Comparison of ENCODE assay signal across 22 cellular contexts in the genomic region with DNA sequence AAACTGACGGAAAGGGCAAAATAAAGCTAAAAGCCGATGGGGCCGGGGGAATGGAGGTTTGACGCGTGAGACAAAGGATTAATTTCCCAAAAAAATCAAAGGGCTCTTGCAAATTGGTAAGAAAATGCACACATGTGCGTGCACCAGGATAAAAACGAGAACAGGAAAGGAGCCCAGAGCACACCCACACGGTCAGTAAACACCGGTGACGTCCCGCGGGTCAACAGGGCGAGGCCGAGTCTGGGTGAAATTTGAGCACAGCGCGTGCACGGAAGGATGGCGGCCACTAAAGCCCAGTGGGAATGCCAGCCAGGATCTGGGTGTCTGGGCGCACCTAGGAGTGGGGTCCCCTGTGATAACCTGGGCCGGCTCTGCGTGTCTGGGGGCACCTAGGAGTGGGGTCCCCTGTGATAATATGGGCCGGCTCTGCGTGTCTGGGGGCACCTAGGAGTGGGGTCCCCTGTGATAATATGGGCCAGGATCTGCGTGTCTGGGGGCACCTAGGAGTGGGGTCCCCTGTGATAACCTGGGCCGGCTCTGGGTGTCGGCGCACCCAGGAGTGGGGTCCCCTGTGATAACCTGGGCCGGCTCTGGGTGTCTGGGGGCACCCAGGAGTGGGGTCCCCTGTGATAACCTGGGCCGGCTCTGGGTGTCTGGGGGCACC. TPM values are rescaled to one million over a fixed set of nuclear protein-coding genes. Genes with fewer than 3 reads are reported as not detected.
A peak's percentile ranks its signal among the peaks of the same experiment; 100 is the strongest.
DNase-seq lines count a peak whose midpoint lies in the region; ATAC-seq, FAIRE-seq and TF ChIP-seq lines count a peak whose summit lies in the region.
"Had no signal": no experiment of that assay in that cellular context is flagged by ENCODE, and none has a peak within 500 bp of the region (broad histone marks: within the 10 kb centered on the region; RNA-seq: fewer than 3 reads in every experiment).

No MANE protein-coding gene starts in this region.

- no peak for TF ChIP-seq RAD21 in HepG2 (CRISPR knock-in tag; IDR thresholded peaks at IDR 0.05)

- no peak for FAIRE-seq in HepG2 (lab: Jason Lieb, UNC)
- FAIRE-seq: GM12892, H54, HTR-8/SVneo had no signal

- POLR2A ChIA-PET in PC-3 (lab: Charles Lee; ENCODE audit: unreplicated experiment) = no interaction called here
- POLR2A ChIA-PET in HepG2 (lab: Yijun Ruan, JAX) = no interaction called here

- H3K9ac ChIP-seq in PC-3 (ENCODE audit: low read length) (no peak overlapping the region), HepG2 (ENCODE audit: insufficient read depth, low read depth, low read length) (no peak overlapping the region)
- H3K9ac ChIP-seq: BLaER1 treated with 17β-estradiol and CSF1 and Interleukin-3, amounts not matched to agents 10 nM and 100 nM; GM23248 had no signal

- BruUV-seq in PC-3 (replicated peaks; lab: Mats Ljungman, UMichigan) (no TSS peak), HepG2 (replicated peaks; lab: Mats Ljungman, UMichigan) (no TSS peak)

- intact Hi-C loops in PC-3 (cut with micrococcal nuclease) = no loop called here
- intact Hi-C loops in mucosa of descending colon (cut with DNase I, micrococcal nuclease) = no loop called here
- intact Hi-C loops in HepG2 (cut with micrococcal nuclease; ENCODE audit: unreplicated experiment) = no loop called here

- H4K20me1 ChIP-seq in PC-3 (ENCODE audit: low read length) (no peaks in the 10 kb centered on the region), HepG2 (ENCODE audit: insufficient read depth, low read length) (peaks cover 5% of the 10 kb centered on the region; the same call in 1 of the 2 replicates)

- H3K27ac ChIP-seq in PC-3 (ENCODE audit: low read length) (no peak overlapping the region), temporal lobe (ENCODE audit: low read depth, low read length) (peak overlapping the region; percentile 14), HepG2 (ENCODE audit: extremely low read length, insufficient read depth, low read length) (no peak overlapping the region)
- H3K27ac ChIP-seq: BLaER1 treated with 17β-estradiol and CSF1 and Interleukin-3, amounts not matched to agents 10 nM and 100 nM; GM23248 had no signal

- in situ Hi-C loops in HepG2 (cut with HindIII; ENCODE audit: extremely low pct_ligation_motif_present, low pct_unique_long_range_greater_than_20kb) = no loop called here

- ATAC-seq in PC-3 = peak; percentile 45
- ATAC-seq in mucosa of descending colon = peak; percentile 32
- ATAC-seq in HepG2 = no peak
- ATAC-seq: CD8-positive, alpha-beta T cell; HCT116 had no signal

- no peak overlapping the region for H3K4me3 ChIP-seq in PC-3 (ENCODE audit: low read length)
- H3K4me3 ChIP-seq in mucosa of descending colon = no peak overlapping the region
- H3K4me3 ChIP-seq in HepG2 (replicated peaks in 1 of 3; ENCODE audit: insufficient read depth in 1 of 3, low read depth in 2 of 3, low read length in 3 of 3) = no peak overlapping the region
- H3K4me3 ChIP-seq: BLaER1 treated with 17β-estradiol and CSF1 and Interleukin-3, amounts not matched to agents 10 nM and 100 nM; GM23248 had no signal

- no peaks in the 10 kb centered on the region for H3K36me3 Mint-ChIP-seq in glutamatergic neuron (ENCODE audit: unreplicated experiment)
- H3K36me3 Mint-ChIP-seq: CD8-positive, alpha-beta T cell; IgD-negative memory B cell had no signal

- H2AFZ ChIP-seq in PC-3 (ENCODE audit: low read length) = no peak overlapping the region
- H2AFZ ChIP-seq in HepG2 (ENCODE audit: low read length) = no peak overlapping the region
- H2AFZ ChIP-seq: GM23248 had no signal

- WGBS in HepG2 (ENCODE audit: low lambda C conversion rate) = 37% methylated on average over 21 of the region's 29 CpGs

- H3K4me3 Mint-ChIP-seq in glutamatergic neuron (ENCODE audit: unreplicated experiment) = peak overlapping the region; percentile 34
- H3K4me3 Mint-ChIP-seq: B cell; CD8-positive, alpha-beta T cell; HFFc6 had no signal

- H3F3A ChIP-seq in PC-3 (ENCODE audit: low read length, unreplicated experiment) = no peaks in the 10 kb centered on the region

- H3K27ac Mint-ChIP-seq in glutamatergic neuron (ENCODE audit: unreplicated experiment) = peak overlapping the region; percentile 89
- H3K27ac Mint-ChIP-seq: B cell; CD8-positive, alpha-beta T cell; HFFc6; IgD-negative memory B cell had no signal

- H3K36me3 ChIP-seq in PC-3 (ENCODE audit: low read depth, low read length) (no peaks in the 10 kb centered on the region), mucosa of descending colon (ENCODE audit: low read depth) (no peaks in the 10 kb centered on the region), HepG2 (replicated peaks in 1 of 2; ENCODE audit: control insufficient read depth in 1 of 2, insufficient read depth in 2 of 2, low read length in 2 of 2) (no peaks in the 10 kb centered on the region)
- H3K36me3 ChIP-seq: BLaER1 treated with 17β-estradiol and CSF1 and Interleukin-3, amounts not matched to agents 10 nM and 100 nM had no signal

- no peak for TF ChIP-seq POLR2A in HepG2 (IDR thresholded peaks at IDR 0.05; ENCODE audit: insufficient read depth in 1 of 2, low read depth in 2 of 2, low read length in 2 of 2)

- H3K4me1 Mint-ChIP-seq in glutamatergic neuron (ENCODE audit: low read depth, unreplicated experiment) = peaks cover 3% of the 10 kb centered on the region
- H3K4me1 Mint-ChIP-seq: B cell, IgD-negative memory B cell had no signal

- H3K4me1 ChIP-seq in PC-3 (ENCODE audit: insufficient read depth, low read length) (no peaks in the 10 kb centered on the region), mucosa of descending colon (ENCODE audit: low read depth) (no peaks in the 10 kb centered on the region), HepG2 (ENCODE audit: insufficient read depth, low read length) (no peaks in the 10 kb centered on the region)

- H3K27me3 ChIP-seq in PC-3 (ENCODE audit: low read length) = no peaks in the 10 kb centered on the region
- peaks cover under 1 to 8% of the 10 kb centered on the region in 2 experiments; a peak in 2 of 5 replicates for H3K27me3 ChIP-seq in HepG2 (ENCODE audit: control insufficient read depth in 1 of 2, insufficient read depth in 2 of 2, low read length in 2 of 2)

- TF ChIP-seq EP300 in HepG2 (IDR thresholded peaks at IDR 0.05; ENCODE audit: low read depth in 2 of 2, low read length in 2 of 2) (no peak), HepG2 (CRISPR knock-in tag; IDR thresholded peaks at IDR 0.05; ENCODE audit: borderline replicate concordance) (no peak)

- H3K9me3 ChIP-seq in PC-3 (ENCODE audit: low read length) = no peaks in the 10 kb centered on the region
- H3K9me3 ChIP-seq in mucosa of descending colon = no peaks in the 10 kb centered on the region
- no peaks in the 10 kb centered on the region for H3K9me3 ChIP-seq in HepG2 (ENCODE audit: low read length)
- H3K9me3 ChIP-seq: BLaER1 treated with 17β-estradiol and CSF1 and Interleukin-3, amounts not matched to agents 10 nM and 100 nM had no signal

- H3K27me3 Mint-ChIP-seq in glutamatergic neuron (ENCODE audit: unreplicated experiment) = peaks cover 8% of the 10 kb centered on the region
- H3K27me3 Mint-ChIP-seq: B cell had no signal

- H3K4me2 ChIP-seq in PC-3 (ENCODE audit: low read length) = no peak overlapping the region
- H3K4me2 ChIP-seq in HepG2 (ENCODE audit: low read depth, low read length) = no peak overlapping the region
- H3K4me2 ChIP-seq: BLaER1 treated with 17β-estradiol and CSF1 and Interleukin-3, amounts not matched to agents 10 nM and 100 nM had no signal

- DNase-seq in PC-3 = no peak
- no peak for DNase-seq in glutamatergic neuron
- no peak for DNase-seq in mucosa of descending colon
- DNase-seq in dedifferentiated amniotic fluid mesenchymal stem cell (ENCODE audit: extremely low spot score) = no peak
- DNase-seq in HepG2 (ENCODE audit: low spot score) = no peak
- DNase-seq in NCI-H2081 treated with DMSO at 0.1 percent for 48 hours (lab: John Stamatoyannopoulos, UW) = no peak
- DNase-seq: CD8-positive, alpha-beta T cell; COR-L47; DMS 273 treated with DMSO at 0.1 percent for 48 hours; DMS79; GDM1; GM23248; HFFc6; KBM-7 had no signal

- H3K9me2 ChIP-seq in PC-3 (replicated peaks; ENCODE audit: low read length) = no peaks in the 10 kb centered on the region

- H3K79me2 ChIP-seq in PC-3 (ENCODE audit: low read length) (no peaks in the 10 kb centered on the region), HepG2 (ENCODE audit: insufficient read depth, low read length) (no peaks in the 10 kb centered on the region)

- H3K9me3 Mint-ChIP-seq in glutamatergic neuron (ENCODE audit: unreplicated experiment) = peaks cover 5% of the 10 kb centered on the region
- H3K9me3 Mint-ChIP-seq: CD8-positive, alpha-beta T cell; IgD-negative memory B cell had no signal

- CTCF ChIA-PET in PC-3 (lab: Charles Lee) = no interaction called here
- CTCF ChIA-PET in HepG2 (lab: Yijun Ruan, JAX; ENCODE audit: low intra/inter-chr PET ratio, low total read pairs) = no interaction called here

- TF ChIP-seq CTCF in PC-3 (conservative IDR thresholded peaks at IDR 0.05; ENCODE audit: low read depth, low read length) (no peak), glutamatergic neuron (IDR thresholded peaks at IDR 0.05; ENCODE audit: partially characterized antibody, unreplicated experiment) (no peak), mucosa of descending colon (IDR thresholded peaks at IDR 0.05) (no peak), HepG2 (CRISPR knock-in tag; IDR thresholded peaks at IDR 0.05) (no peak)

RNA-seq across cellular contexts. Expression of a gene that starts 44.4 kb away (rescaled TPM):
- total RNA-seq in PC-3 (2014; rRNA removed) = 1.2 and 2.8 TPM in 2 replicates
- 207 TPM for total RNA-seq in glutamatergic neuron (ENCODE audit: unreplicated experiment)
- total RNA-seq in mucosa of descending colon = 1 to 10 TPM in 1 of 3 donors, under 1 TPM in 2; 0.58 to 4.3 (median 0.60) TPM
- 31.7 TPM for total RNA-seq in temporal lobe
- total RNA-seq in HepG2 (2016; rRNA removed; fragmentation: Illumina TruSeq; extraction: Trizol) = 0.84 and 1.1 TPM in 2 replicates
- 0.35 and 0.40 TPM in 2 replicates for total RNA-seq in HepG2 (2016; cell fraction: cytosol; rRNA removed; fragmentation: Illumina TruSeq; extraction: Trizol; ENCODE audit: low read depth)
- total RNA-seq in HepG2 (2016; cell fraction: insoluble cytoplasmic fraction; rRNA removed; fragmentation: Illumina TruSeq; extraction: Trizol) = 0.19 and 0.93 TPM in 2 replicates
- 1.1 and 1.3 TPM in 2 replicates for total RNA-seq in HepG2 (2016; cell fraction: membrane; rRNA removed; fragmentation: Illumina TruSeq; extraction: Trizol)
- total RNA-seq in HepG2 (2016; cell fraction: nucleus; rRNA removed; fragmentation: Illumina TruSeq; extraction: Trizol) = 1.3 and 1.7 TPM in 2 replicates
- polyA plus RNA-seq in HepG2 (2011; rRNA removed) = 0.74 and 2.3 TPM in 2 replicates
- polyA plus RNA-seq in HepG2 (2011; cell fraction: cytosol; rRNA removed) = 0.62 and 0.65 TPM in 2 replicates
- 7.2 and 9.9 TPM in 2 replicates for polyA plus RNA-seq in HepG2 (2011; cell fraction: nucleus; rRNA removed)
- 0.54 and 1.4 TPM in 2 replicates for polyA plus RNA-seq in HepG2 (2012)
- polyA plus RNA-seq in HepG2 (2016; cell fraction: cytosol; fragmentation: Illumina TruSeq; extraction: Trizol; ENCODE audit: low read depth) = 0.18 and 0.59 TPM in 2 replicates
- 0.59 and 0.72 TPM in 2 replicates for polyA plus RNA-seq in HepG2 (2016; cell fraction: insoluble cytoplasmic fraction; fragmentation: Illumina TruSeq; extraction: Trizol; ENCODE audit: low read depth)
- polyA plus RNA-seq in HepG2 (2016; cell fraction: membrane; fragmentation: Illumina TruSeq; extraction: Trizol; ENCODE audit: low read depth) = 0.64 and 0.85 TPM in 2 replicates
- polyA plus RNA-seq in HepG2 (2016; cell fraction: nucleus; fragmentation: Illumina TruSeq; extraction: Trizol; ENCODE audit: insufficient read depth, low read depth) = 1.8 and 3.3 TPM in 2 replicates
- polyA minus RNA-seq in HepG2 (2011; rRNA and poly(A)+ RNA removed; ENCODE audit: low replicate concordance) = 0.62 and 1.2 TPM in 2 replicates
- 0.88 and 1.3 TPM in 2 replicates for polyA minus RNA-seq in HepG2 (2011; cell fraction: cytosol; rRNA and poly(A)+ RNA removed)
- polyA minus RNA-seq in HepG2 (2011; cell fraction: nucleus; rRNA and poly(A)+ RNA removed) = 0.90 and 3.0 TPM in 2 replicates
- polyA plus RNA-seq: GM23248, IgD-negative memory B cell had no signal

RNA-seq across cellular contexts. Expression of a gene that starts 52.5 kb away (rescaled TPM):
- total RNA-seq in PC-3 (2014; rRNA removed) (23.0 and 31.0 TPM in 2 replicates), glutamatergic neuron (ENCODE audit: unreplicated experiment) (29.0 TPM), mucosa of descending colon (100 to 1,000 TPM in 1 of 3 donors, 10 to 100 TPM in 2; 54.9 to 108 (median 61.5) TPM), temporal lobe (12.8 TPM), HepG2 (2016; rRNA removed; fragmentation: Illumina TruSeq; extraction: Trizol) (21.8 and 22.3 TPM in 2 replicates)
- 10.4 and 12.3 TPM in 2 replicates for total RNA-seq in HepG2 (2016; cell fraction: cytosol; rRNA removed; fragmentation: Illumina TruSeq; extraction: Trizol; ENCODE audit: low read depth)
- 21.2 and 23.8 TPM in 2 replicates for total RNA-seq in HepG2 (2016; cell fraction: insoluble cytoplasmic fraction; rRNA removed; fragmentation: Illumina TruSeq; extraction: Trizol)
- 16.9 and 20.1 TPM in 2 replicates for total RNA-seq in HepG2 (2016; cell fraction: membrane; rRNA removed; fragmentation: Illumina TruSeq; extraction: Trizol)
- total RNA-seq in HepG2 (2016; cell fraction: nucleus; rRNA removed; fragmentation: Illumina TruSeq; extraction: Trizol) = 12.2 and 12.9 TPM in 2 replicates
- 27.7 and 37.6 TPM in 2 replicates for polyA plus RNA-seq in HepG2 (2011; rRNA removed)
- polyA plus RNA-seq in HepG2 (2011; cell fraction: cytosol; rRNA removed) = 24.6 and 33.1 TPM in 2 replicates
- 72.4 and 74.8 TPM in 2 replicates for polyA plus RNA-seq in HepG2 (2011; cell fraction: nucleus; rRNA removed)
- 15.8 and 25.3 TPM in 2 replicates for polyA plus RNA-seq in HepG2 (2012)
- polyA plus RNA-seq in HepG2 (2016; cell fraction: cytosol; fragmentation: Illumina TruSeq; extraction: Trizol; ENCODE audit: low read depth) = 8.6 and 10.0 TPM in 2 replicates
- 23.8 and 24.4 TPM in 2 replicates for polyA plus RNA-seq in HepG2 (2016; cell fraction: insoluble cytoplasmic fraction; fragmentation: Illumina TruSeq; extraction: Trizol; ENCODE audit: low read depth)
- polyA plus RNA-seq in HepG2 (2016; cell fraction: membrane; fragmentation: Illumina TruSeq; extraction: Trizol; ENCODE audit: low read depth) = 15.0 and 16.7 TPM in 2 replicates
- polyA plus RNA-seq in HepG2 (2016; cell fraction: nucleus; fragmentation: Illumina TruSeq; extraction: Trizol; ENCODE audit: insufficient read depth, low read depth) = 23.4 and 24.8 TPM in 2 replicates
- 21.3 and 36.0 TPM in 2 replicates for polyA minus RNA-seq in HepG2 (2011; rRNA and poly(A)+ RNA removed; ENCODE audit: low replicate concordance)
- polyA minus RNA-seq in HepG2 (2011; cell fraction: cytosol; rRNA and poly(A)+ RNA removed) = 7.4 and 16.7 TPM in 2 replicates
- polyA minus RNA-seq in HepG2 (2011; cell fraction: nucleus; rRNA and poly(A)+ RNA removed) = 8.7 and 9.8 TPM in 2 replicates
